In the genomic region with DNA sequence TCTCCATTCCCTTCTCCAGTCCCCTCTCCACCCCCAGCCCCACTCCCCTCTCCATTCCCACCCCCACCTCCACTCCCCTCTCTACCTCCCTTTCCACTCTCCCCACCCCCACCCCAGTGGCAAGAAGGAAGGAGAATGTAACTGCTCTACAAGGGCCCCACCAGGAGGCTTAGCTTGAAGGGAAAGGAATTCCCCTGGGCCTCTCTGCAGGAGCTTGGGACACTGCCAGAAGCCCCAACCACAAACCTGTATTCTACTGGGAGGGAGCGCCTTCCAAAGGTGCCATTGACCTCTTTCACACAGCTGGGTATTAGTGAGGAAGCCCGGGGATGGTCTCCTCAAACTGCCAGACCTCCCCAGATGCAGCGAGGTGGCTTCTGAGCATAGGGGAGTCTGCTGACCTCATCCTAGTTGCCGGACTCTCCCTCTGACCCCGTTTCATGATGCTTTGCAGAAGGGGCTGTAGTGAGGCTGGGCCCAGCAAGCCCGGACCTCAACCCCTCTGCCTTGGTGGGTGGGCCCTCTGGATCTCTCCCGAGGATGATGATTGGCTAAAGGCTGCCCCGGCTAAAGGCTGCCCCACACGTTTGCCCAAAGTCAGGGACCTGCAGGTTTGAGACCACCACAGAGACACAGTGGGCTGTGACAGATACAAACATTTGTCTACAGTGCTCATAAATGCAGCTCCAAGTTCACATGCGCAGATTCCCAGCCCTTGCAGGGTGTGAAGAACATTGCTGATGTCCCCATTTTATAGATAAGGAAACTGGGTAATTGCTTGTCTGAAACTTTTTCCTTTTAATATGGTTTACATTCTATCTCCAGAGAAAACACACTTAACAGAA, we compare ENCODE assay signal across 8 cellular contexts. TPM values are rescaled to one million over a fixed set of nuclear protein-coding genes. Genes with fewer than 3 reads are reported as not detected.
A peak's percentile ranks its signal among the peaks of the same experiment; 100 is the strongest.
DNase-seq lines count a peak whose midpoint lies in the region; ATAC-seq and TF ChIP-seq lines count a peak whose summit lies in the region.

No MANE protein-coding gene starts in this region.

- H3K4me2 ChIP-seq in smooth muscle cell: peak overlapping the region; percentile 90

- peak; percentile 3 for ATAC-seq in left ventricle myocardium superior
- no peak for ATAC-seq in HG02970 (IDR thresholded peaks at IDR 0.05; ENCODE audit: low FRiP score, unreplicated experiment)

- no peaks in the 10 kb centered on the region for H3K27me3 ChIP-seq in SJCRH30
- no peaks in the 10 kb centered on the region for H3K27me3 ChIP-seq in smooth muscle cell (ENCODE audit: low read depth)

- TF ChIP-seq POLR2A in lower leg skin (IDR thresholded peaks at IDR 0.05): no peak

- H3K36me3 ChIP-seq in SJCRH30 (0 out of 2 replicates have a peak, but pooled peaks cover 3% of the 10 kb centered on the region), smooth muscle cell (ENCODE audit: low read depth) (no peaks in the 10 kb centered on the region)

- H3K4me3 ChIP-seq in SJCRH30: no peak overlapping the region
- H3K4me3 ChIP-seq in smooth muscle cell: peak overlapping the region; percentile 15
- H3K4me3 ChIP-seq in lower leg skin (ENCODE audit: low read depth, poor library complexity, severe bottlenecking): no peak overlapping the region

- H3K27ac ChIP-seq in SJCRH30 (no peak overlapping the region), smooth muscle cell (ENCODE audit: low read depth) (peak overlapping the region; percentile 58)

- H3K9ac ChIP-seq in smooth muscle cell (ENCODE audit: low read depth): no peak overlapping the region

- DNase-seq in NCI-H1092 treated with DMSO at 0.1 percent for 48 hours (lab: John Stamatoyannopoulos, UW): peak; percentile 23
- no peak for DNase-seq in NCI-H1092 (lab: John Stamatoyannopoulos, UW)
- peak; percentile 59 to 75 for DNase-seq in SJCRH30
- DNase-seq in left ventricle myocardium superior: peak; percentile 49
- DNase-seq in smooth muscle cell (lab: John Stamatoyannopoulos, UW; ENCODE audit: unreplicated experiment): peak; percentile 27
- no peak for DNase-seq in CD1c-positive myeloid dendritic cell (ENCODE audit: extremely low spot score)
- no peak for DNase-seq in lower leg skin (ENCODE audit: low spot score in 2 of 2)

- no peaks in the 10 kb centered on the region for H3K79me2 ChIP-seq in smooth muscle cell (ENCODE audit: low read depth)

- 13% methylated on average over 10 of the region's 10 CpGs for WGBS in smooth muscle cell (ENCODE audit: low lambda C conversion rate)
- WGBS in lower leg skin, 2 donors: 52 to 64% methylated on average over 10 of the region's 10 CpGs

- H3K9me3 ChIP-seq in SJCRH30 (replicated peaks): no peaks in the 10 kb centered on the region
- no peaks in the 10 kb centered on the region for H3K9me3 ChIP-seq in smooth muscle cell (replicated peaks; ENCODE audit: low read depth)

- peaks cover 6% of the 10 kb centered on the region for H3F3A ChIP-seq in smooth muscle cell (ENCODE audit: low read depth)

- H3K4me1 ChIP-seq in SJCRH30 (peaks cover 46% of the 10 kb centered on the region), smooth muscle cell (ENCODE audit: low read depth) (peaks cover 27% of the 10 kb centered on the region)

- no peak for TF ChIP-seq CTCF in smooth muscle cell (IDR thresholded peaks at IDR 0.05; ENCODE audit: borderline replicate concordance, insufficient read depth, poor library complexity, severe bottlenecking)
- TF ChIP-seq CTCF in lower leg skin (IDR thresholded peaks at IDR 0.05): no peak

- no peaks in the 10 kb centered on the region for H4K20me1 ChIP-seq in smooth muscle cell (ENCODE audit: low read depth)

- intact Hi-C loops in left ventricle myocardium superior (cut with micrococcal nuclease) (loop anchor here (5.0 kb wide), 1 partner anchor 43 kb away; no protein-coding TSS in a partner anchor), lower leg skin (cut with DNase I; ENCODE audit: low total_unique reads) (loop anchor here (5.0 kb wide), 1 partner anchor 43 kb away; no protein-coding TSS in a partner anchor)

- H2AFZ ChIP-seq in smooth muscle cell (ENCODE audit: low read depth): no peak overlapping the region

RNA-seq across cellular contexts. Expression of a gene that starts 2.9 kb away (rescaled TPM):
- 0.24 and 0.25 TPM in 2 replicates for total RNA-seq in SJCRH30 (2014; rRNA removed; shearing (Covaris generic))
- 32.2 TPM for total RNA-seq in left ventricle myocardium superior
- 10.1 and 13.2 TPM in 2 replicates for total RNA-seq in smooth muscle cell
- polyA plus RNA-seq in smooth muscle cell: 12.9 and 18.8 TPM in 2 replicates
- 100 to 1,000 TPM in 1 of 4 donors, 10 to 100 TPM in 3; 47.3 to 144 (median 72.7) TPM for total RNA-seq in lower leg skin

RNA-seq across cellular contexts. Expression of a gene that starts 16.1 kb away (rescaled TPM):
- 18.9 and 22.0 TPM in 2 replicates for total RNA-seq in SJCRH30 (2014; rRNA removed; shearing (Covaris generic))
- total RNA-seq in left ventricle myocardium superior: 93.5 TPM
- 6.5 and 8.3 TPM in 2 replicates for total RNA-seq in smooth muscle cell
- polyA plus RNA-seq in smooth muscle cell: 13.0 and 14.8 TPM in 2 replicates
- total RNA-seq in lower leg skin: 10 to 100 TPM in 2 of 4 donors, 1 to 10 TPM in 2; 4.4 to 11.0 (median 8.9) TPM

RNA-seq across cellular contexts. Expression of a gene that starts 25.0 kb away (rescaled TPM):
- 37.9 and 39.0 TPM in 2 replicates for total RNA-seq in SJCRH30 (2014; rRNA removed; shearing (Covaris generic))
- total RNA-seq in left ventricle myocardium superior: 12.6 TPM
- total RNA-seq in smooth muscle cell: 38.9 and 42.6 TPM in 2 replicates
- 30.7 and 31.3 TPM in 2 replicates for polyA plus RNA-seq in smooth muscle cell
- 10 to 100 TPM in 1 of 4 donors, 1 to 10 TPM in 3; 6.7 to 14.1 (median 9.4) TPM for total RNA-seq in lower leg skin

Comparison
In these comparisons a context has a peak if more than half of its experiments do, and no peak if none do; other contexts are left out.
1. DNase-seq: peak in NCI-H1092 treated with DMSO at 0.1 percent for 48 hours (single experiment), SJCRH30 (2 of 2), left ventricle myocardium superior (single experiment) and smooth muscle cell (single experiment); none in NCI-H1092 (single experiment), CD1c-positive myeloid dendritic cell (single experiment) and lower leg skin (0 of 2).